ENCODE assay signal across 17 cellular contexts in genomic region chr17:8062435-8062806, GRCh38. TPM values are rescaled to one million over a fixed set of nuclear protein-coding genes. Genes with fewer than 3 reads are reported as not detected.
DNase-seq lines count a peak whose midpoint lies in the region; ATAC-seq, FAIRE-seq and TF ChIP-seq lines count a peak whose summit lies in the region.
"Had no signal": no experiment of that assay in that cellular context is flagged by ENCODE, and none has a peak within 500 bp of the region (broad histone marks: within the 10 kb centered on the region; RNA-seq: fewer than 3 reads in every experiment).

No MANE protein-coding gene starts in this region.

- H3K14ac ChIP-seq in trophoblast cell (ENCODE audit: low read length), result no peak overlapping the region

- H3K79me2 ChIP-seq in astrocyte (ENCODE audit: insufficient read depth, low read length) (no peaks in the 10 kb centered on the region), hepatocyte (no peaks in the 10 kb centered on the region), trophoblast cell (ENCODE audit: control insufficient read depth, insufficient read depth, low read length, poor library complexity) (no peaks in the 10 kb centered on the region)

- no peak overlapping the region for H2AFZ ChIP-seq in astrocyte (ENCODE audit: low read depth, low read length)
- peak overlapping the region; percentile 32 for H2AFZ ChIP-seq in hepatocyte
- H2AFZ ChIP-seq in trophoblast cell (ENCODE audit: insufficient read depth, low read length, poor library complexity), result no peak overlapping the region

- H3K27me3 ChIP-seq in astrocyte (ENCODE audit: insufficient read depth, low read length) (peaks cover 68% of the 10 kb centered on the region), hepatocyte (peaks cover 25% of the 10 kb centered on the region), gastrocnemius medialis (peaks cover 44 to 63% (median 50%) of the 10 kb centered on the region in 3 donors), trophoblast cell (ENCODE audit: insufficient read depth, low read length) (peaks cover 25% of the 10 kb centered on the region)

- H3K27ac Mint-ChIP-seq in astrocyte (ENCODE audit: unreplicated experiment), result no peak overlapping the region
- no peak overlapping the region for H3K27ac Mint-ChIP-seq in activated CD4-positive, alpha-beta memory T cell treated with anti-CD3 and anti-CD28 coated beads for 36 hours
- H3K27ac Mint-ChIP-seq: activated naive CD4-positive, alpha-beta T cell treated with anti-CD3 and anti-CD28 coated beads, Interleukin-2, amount 50 U/mL, for 72 hours had no signal

- H4K91ac ChIP-seq in trophoblast cell (ENCODE audit: low read depth, low read length), result no peak overlapping the region

- H4K20me1 ChIP-seq in astrocyte (ENCODE audit: insufficient read depth, low read length) (no peaks in the 10 kb centered on the region), hepatocyte (ENCODE audit: insufficient read depth, poor library complexity, severe bottlenecking) (no peaks in the 10 kb centered on the region)

- H3K4me1 Mint-ChIP-seq in astrocyte (ENCODE audit: low read depth, unreplicated experiment), result peaks cover 4% of the 10 kb centered on the region
- H3K4me1 Mint-ChIP-seq in activated CD4-positive, alpha-beta memory T cell treated with anti-CD3 and anti-CD28 coated beads for 36 hours (ENCODE audit: low read depth), result peaks cover 10% of the 10 kb centered on the region

- no peaks in the 10 kb centered on the region for H3K36me3 Mint-ChIP-seq in astrocyte (ENCODE audit: low read depth, unreplicated experiment)
- H3K36me3 Mint-ChIP-seq in activated CD4-positive, alpha-beta memory T cell treated with anti-CD3 and anti-CD28 coated beads for 36 hours, result no peaks in the 10 kb centered on the region
- H3K36me3 Mint-ChIP-seq: activated naive CD4-positive, alpha-beta T cell treated with anti-CD3 and anti-CD28 coated beads, Interleukin-2, amount 50 U/mL, for 72 hours had no signal

- no peak overlapping the region for H3K23ac ChIP-seq in trophoblast cell (ENCODE audit: low read length)

- TF ChIP-seq POLR2A in gastrocnemius medialis (IDR thresholded peaks at IDR 0.05) (no peak), H54 (IDR thresholded peaks at IDR 0.05; ENCODE audit: low read depth, low read length) (no peak)

- H3K27ac ChIP-seq in astrocyte (ENCODE audit: low read depth, low read length) (no peak overlapping the region), hepatocyte (peak overlapping the region; percentile 33), gastrocnemius medialis (no peak overlapping the region), trophoblast cell (ENCODE audit: low read depth, low read length) (no peak overlapping the region)
- H3K27ac ChIP-seq: heart left ventricle had no signal

- in situ Hi-C loops in gastrocnemius medialis (cut with MboI; ENCODE audit: low sequenced_read_pairs in 4 of 4), result no loop called here

- no peak overlapping the region for H3K4ac ChIP-seq in trophoblast cell (ENCODE audit: low read depth, low read length)

- H3K4me3 Mint-ChIP-seq in astrocyte (ENCODE audit: unreplicated experiment), result no peak overlapping the region
- no peak overlapping the region for H3K4me3 Mint-ChIP-seq in activated CD4-positive, alpha-beta memory T cell treated with anti-CD3 and anti-CD28 coated beads for 36 hours

- no peaks in the 10 kb centered on the region for H3K9me2 ChIP-seq in hepatocyte (replicated peaks; ENCODE audit: insufficient read depth)

- 15% methylated on average over 8 of the region's 8 CpGs for WGBS in hepatocyte (ENCODE audit: low lambda C conversion rate, missing lambda C conversion rate)
- no CpG with 5 or more reads among the region's 8 CpGs for WGBS in trophoblast cell (ENCODE audit: extremely low coverage, insufficient coverage, insufficient read length)

- peak overlapping the region; percentile 42 for H3K4me2 ChIP-seq in astrocyte (ENCODE audit: low read length)
- peak overlapping the region; percentile 73 for H3K4me2 ChIP-seq in hepatocyte
- no peak overlapping the region for H3K4me2 ChIP-seq in trophoblast cell (ENCODE audit: low read length)

- DNase-seq in HTR-8/SVneo (ENCODE audit: insufficient read length, low spot score) (no peak), astrocyte (ENCODE audit: low read depth) (peak; percentile 29), hepatocyte (ENCODE audit: low spot score) (no peak), gastrocnemius medialis (no peak), H54 (ENCODE audit: insufficient read length, low spot score) (no peak), trophoblast cell (no peak)
- no peak for DNase-seq in activated CD8-positive, alpha-beta memory T cell treated with anti-CD3 and anti-CD28 coated beads, Interleukin-2, amount 50 U/mL, for 4 hours
- no peak for DNase-seq in activated CD4-positive, alpha-beta memory T cell treated with anti-CD3 and anti-CD28 coated beads for 36 hours
- DNase-seq: cortex of kidney, heart left ventricle, NCI-H1092, NCI-H446, T-helper 9 cell had no signal

- H2AK5ac ChIP-seq in trophoblast cell (ENCODE audit: low read length), result no peak overlapping the region

- H3K9me3 Mint-ChIP-seq in astrocyte (ENCODE audit: unreplicated experiment), result no peaks in the 10 kb centered on the region
- no peaks in the 10 kb centered on the region for H3K9me3 Mint-ChIP-seq in activated CD4-positive, alpha-beta memory T cell treated with anti-CD3 and anti-CD28 coated beads for 36 hours
- H3K9me3 Mint-ChIP-seq: activated naive CD4-positive, alpha-beta T cell treated with anti-CD3 and anti-CD28 coated beads, Interleukin-2, amount 50 U/mL, for 72 hours had no signal

- no peak overlapping the region for H2BK12ac ChIP-seq in trophoblast cell (ENCODE audit: low read length)

- no peak overlapping the region for H4K8ac ChIP-seq in trophoblast cell (ENCODE audit: low read depth, low read length)

- no peak overlapping the region for H3K4me3 ChIP-seq in astrocyte (ENCODE audit: insufficient read depth, low read depth, low read length)
- H3K4me3 ChIP-seq in hepatocyte, result no peak overlapping the region
- H3K4me3 ChIP-seq in gastrocnemius medialis, result peak overlapping the region in 3 of 4 donors; percentile 0 to 22 (median 6)
- no peak overlapping the region for H3K4me3 ChIP-seq in trophoblast cell (ENCODE audit: low read depth, low read length)

- TF ChIP-seq CTCF in astrocyte (IDR thresholded peaks at IDR 0.05; ENCODE audit: insufficient read depth, low read depth, low read length), result no peak
- no peak for TF ChIP-seq CTCF in hepatocyte (IDR thresholded peaks at IDR 0.05; ENCODE audit: poor library complexity)
- no peak for TF ChIP-seq CTCF in gastrocnemius medialis (IDR thresholded peaks at IDR 0.05 in 4 of 5, conservative IDR thresholded peaks at IDR 0.05 in 1 of 5)

- CTCF ChIA-PET in activated CD4-positive, alpha-beta memory T cell treated with anti-CD3 and anti-CD28 coated beads for 36 hours (lab: Charles Lee), result interaction anchor here (0.9 to 10.1 kb wide), 10 partner anchors 12 to 149 kb away, joined by 3 to 298 read pairs (median 10); no protein-coding TSS in a partner anchor

- FAIRE-seq in HTR-8/SVneo (lab: Jason Lieb, UNC), result peak; percentile 9
- no peak for FAIRE-seq in astrocyte (lab: Jason Lieb, UNC)
- FAIRE-seq in H54 (lab: Jason Lieb, UNC), result no peak

- no peak for ATAC-seq in gastrocnemius medialis
- ATAC-seq: activated naive CD4-positive, alpha-beta T cell treated with anti-CD3 and anti-CD28 coated beads, Interleukin-2, amount 50 U/mL, for 72 hours; heart left ventricle; Panc1 had no signal

- H3K18ac ChIP-seq in trophoblast cell (ENCODE audit: low read length), result no peak overlapping the region

- H3K9me3 ChIP-seq in astrocyte (ENCODE audit: insufficient read depth, low read depth, low read length) (no peaks in the 10 kb centered on the region), hepatocyte (ENCODE audit: low read depth) (no peaks in the 10 kb centered on the region), gastrocnemius medialis (no peaks in the 10 kb centered on the region), trophoblast cell (ENCODE audit: insufficient read depth, low read depth, low read length) (peaks cover 1% of the 10 kb centered on the region)
- H3K9me3 ChIP-seq: heart left ventricle had no signal

- no peak overlapping the region for H2BK120ac ChIP-seq in trophoblast cell (ENCODE audit: insufficient read depth, low read length, poor library complexity)

- intact Hi-C loops in gastrocnemius medialis (cut with DNase I; ENCODE audit: low total_unique reads), result loop anchor here (5.0 kb wide), 1 partner anchor 55 kb away; the partner anchor contains the start of gene ALOXE3
- intact Hi-C loops in activated CD4-positive, alpha-beta memory T cell treated with anti-CD3 and anti-CD28 coated beads for 36 hours (cut with micrococcal nuclease), result no loop called here

- H3K9ac ChIP-seq in astrocyte (ENCODE audit: low read length), result no peak overlapping the region
- no peak overlapping the region for H3K9ac ChIP-seq in trophoblast cell (ENCODE audit: low read length)

- H2BK5ac ChIP-seq in trophoblast cell (ENCODE audit: low read depth, low read length, poor library complexity), result no peak overlapping the region

- H3K4me1 ChIP-seq in astrocyte (ENCODE audit: insufficient read depth, low read length), result no peaks in the 10 kb centered on the region
- peaks cover 10% of the 10 kb centered on the region for H3K4me1 ChIP-seq in hepatocyte (ENCODE audit: insufficient read depth)
- H3K4me1 ChIP-seq in gastrocnemius medialis, result peaks cover 8% of the 10 kb centered on the region in 2 donors
- no peaks in the 10 kb centered on the region for H3K4me1 ChIP-seq in trophoblast cell (ENCODE audit: control insufficient read depth in 1 of 2, insufficient read depth in 2 of 2, low read length in 2 of 2)

- H3K36me3 ChIP-seq in astrocyte (ENCODE audit: insufficient read depth, low read length), result no peaks in the 10 kb centered on the region
- H3K36me3 ChIP-seq in hepatocyte (replicated peaks; ENCODE audit: insufficient read depth, low read depth), result no peaks in the 10 kb centered on the region
- H3K36me3 ChIP-seq in gastrocnemius medialis, result no peaks in the 10 kb centered on the region
- no peaks in the 10 kb centered on the region for H3K36me3 ChIP-seq in trophoblast cell (ENCODE audit: control insufficient read depth in 1 of 2, insufficient read depth in 2 of 2, low read length in 2 of 2)
- H3K36me3 ChIP-seq: heart left ventricle had no signal

- H3K27me3 Mint-ChIP-seq in astrocyte (ENCODE audit: low read depth, unreplicated experiment), result peaks cover 76% of the 10 kb centered on the region
- H3K27me3 Mint-ChIP-seq in activated CD4-positive, alpha-beta memory T cell treated with anti-CD3 and anti-CD28 coated beads for 36 hours, result peaks cover 45% of the 10 kb centered on the region

- no peaks in the 10 kb centered on the region for H3K79me1 ChIP-seq in trophoblast cell (ENCODE audit: low read length)

- POLR2A ChIA-PET in activated CD4-positive, alpha-beta memory T cell treated with anti-CD3 and anti-CD28 coated beads for 36 hours (lab: Charles Lee), result no interaction called here

- H4K12ac ChIP-seq in trophoblast cell (ENCODE audit: low read depth, low read length), result no peak overlapping the region

RNA-seq across cellular contexts. Expression of gene ALOX15B, which starts 23.6 kb away (rescaled TPM):
- total RNA-seq in astrocyte, result not detected in 2 replicates
- total RNA-seq in hepatocyte, result 5.7 and 6.7 TPM in 2 replicates
- 26.0 and 26.1 TPM in 2 replicates for polyA plus RNA-seq in hepatocyte
- 1 to 10 TPM in 1 of 4 donors, under 1 TPM in 3; 0.15 to 1.0 (median 0.69) TPM for total RNA-seq in gastrocnemius medialis
- not detected for total RNA-seq in activated CD4-positive, alpha-beta memory T cell treated with anti-CD3 and anti-CD28 coated beads for 36 hours
- 1.2 and 1.4 TPM in 2 replicates for polyA plus RNA-seq in trophoblast cell (2013)
- total RNA-seq: activated naive CD4-positive, alpha-beta T cell treated with anti-CD3 and anti-CD28 coated beads, Interleukin-2, amount 50 U/mL, for 72 hours had no signal

RNA-seq across cellular contexts. Expression of gene ALOX12B, which starts 25.1 kb away (rescaled TPM):
- total RNA-seq in astrocyte (not detected in 2 replicates), hepatocyte (0.52 and 2.0 TPM in 2 replicates), gastrocnemius medialis (not detected)
- 0.22 and 1.8 TPM in 2 replicates for polyA plus RNA-seq in hepatocyte
- 1 to 10 TPM; 2.1 to 2.3 TPM for total RNA-seq in activated CD4-positive, alpha-beta memory T cell treated with anti-CD3 and anti-CD28 coated beads for 36 hours
- 0.07 and 0.08 TPM in 2 replicates for polyA plus RNA-seq in trophoblast cell (2013)
- total RNA-seq: heart left ventricle, posterior vena cava, subcutaneous adipose tissue had no signal
- polyA plus RNA-seq: heart left ventricle had no signal

RNA-seq across cellular contexts. Expression of gene ALOXE3, which starts 55.9 kb away (rescaled TPM):
- total RNA-seq in astrocyte (0.17 and 0.82 TPM in 2 replicates), hepatocyte (0.48 and 0.77 TPM in 2 replicates), gastrocnemius medialis (not detected)
- polyA plus RNA-seq in hepatocyte, result 1.5 and 2.6 TPM in 2 replicates
- under 1 TPM; 0.12 TPM for total RNA-seq in activated CD4-positive, alpha-beta memory T cell treated with anti-CD3 and anti-CD28 coated beads for 36 hours
- 0.26 and 0.31 TPM in 2 replicates for polyA plus RNA-seq in trophoblast cell (2013)
- total RNA-seq: heart left ventricle, posterior vena cava, subcutaneous adipose tissue had no signal

Comparison
In these comparisons a context has a peak if more than half of its experiments do, and no peak if none do; other contexts are left out.
1. H3K4me3 ChIP-seq: peak in gastrocnemius medialis (3 of 4); none in astrocyte (single experiment), hepatocyte (single experiment) and trophoblast cell (single experiment).